ENCODE assay signal across 8 cellular contexts in genomic region chr12:131860472-131861260, GRCh38. TPM values are rescaled to one million over a fixed set of nuclear protein-coding genes. Genes with fewer than 3 reads are reported as not detected.
A peak's percentile ranks its signal among the peaks of the same experiment; 100 is the strongest.
DNase-seq lines count a peak whose midpoint lies in the region; ATAC-seq and TF ChIP-seq lines count a peak whose summit lies in the region.

No MANE protein-coding gene starts in this region.

- DNase-seq in SKM-1 treated with dmso at 0.1 percent for 144 hours (lab: John Stamatoyannopoulos, UW; ENCODE audit: unreplicated experiment) (peak; percentile 54), SKM-1 (lab: John Stamatoyannopoulos, UW; ENCODE audit: unreplicated experiment) (no peak), NCI-H69 (lab: John Stamatoyannopoulos, UW) (peak; percentile 92), choroid plexus epithelial cell (ENCODE audit: low read depth) (peak; percentile 77), KG1 (lab: John Stamatoyannopoulos, UW) (no peak), kidney glomerular epithelial cell (lab: John Stamatoyannopoulos, UW) (no peak)

- H3K27me3 ChIP-seq in liver (ENCODE audit: control insufficient read depth in 4 of 4, insufficient read depth in 4 of 4, low read length in 3 of 4) = no peaks in the 10 kb centered on the region

- peak overlapping the region; percentile 80 to 83 for H3K27ac ChIP-seq in liver (ENCODE audit: low read depth in 1 of 2, low read length in 2 of 2)

- H3K36me3 ChIP-seq in liver (ENCODE audit: control insufficient read depth in 4 of 4, insufficient read depth in 3 of 4, low read depth in 1 of 4, low read length in 3 of 4) = no peaks in the 10 kb centered on the region

- TF ChIP-seq CTCF in choroid plexus epithelial cell (conservative IDR thresholded peaks at IDR 0.05; ENCODE audit: low read depth, low read length) (no peak), liver (IDR thresholded peaks at IDR 0.05; ENCODE audit: low read depth, low read length, missing input control) (no peak)

- H3K4me3 ChIP-seq in choroid plexus epithelial cell (ENCODE audit: low read depth, low read length) = peak overlapping the region; percentile 34
- peak overlapping the region; percentile 24 to 41 (median 40) for H3K4me3 ChIP-seq in liver (ENCODE audit: low read depth in 1 of 3, low read length in 3 of 3)

- no peaks in the 10 kb centered on the region for H3K9me3 ChIP-seq in liver (ENCODE audit: control insufficient read depth in 4 of 4, low read length in 3 of 4)

- peak overlapping the region in 1 of 2 donors; percentile 45 for H3K9ac ChIP-seq in liver (ENCODE audit: low read depth in 1 of 2, low read length in 2 of 2)

- TF ChIP-seq RAD21 in liver (IDR thresholded peaks at IDR 0.05) = peak in 1 of 2 donors; percentile 62

- H3K4me1 ChIP-seq in liver (ENCODE audit: control insufficient read depth in 4 of 4, insufficient read depth in 4 of 4, low read length in 3 of 4) = peaks cover 15 to 35% (median 29%) of the 10 kb centered on the region in 4 donors

- WGBS in liver = 14% methylated on average over 22 of the region's 22 CpGs

- ATAC-seq in HG02798 (IDR thresholded peaks at IDR 0.05; ENCODE audit: poor library complexity, unreplicated experiment) = no peak

TF ChIP-seq in liver, 16 proteins besides CTCF, POLR2A, EP300 and RAD21:
- TF ChIP-seq JUND (IDR thresholded peaks at IDR 0.05) (peak; percentile 62 to 67), RXRA (IDR thresholded peaks at IDR 0.05) (peak; percentile 92), FOXA2 (IDR thresholded peaks at IDR 0.05) (peak; percentile 61), SP1 (IDR thresholded peaks at IDR 0.05) (peak; percentile 97), EGR1 (IDR thresholded peaks at IDR 0.05; ENCODE audit: low read depth in 2 of 2) (peak in 1 of 2 donors; percentile 63), NR2F2 (IDR thresholded peaks at IDR 0.05) (peak; percentile 65), GABPA (IDR thresholded peaks at IDR 0.05 in 1 of 2, conservative IDR thresholded peaks at IDR 0.05 in 1 of 2) (no peak), ATF3 (IDR thresholded peaks at IDR 0.05) (peak; percentile 99), HNF4A (conservative IDR thresholded peaks at IDR 0.05) (peak; percentile 97 to 98), YY1 (IDR thresholded peaks at IDR 0.05) (peak; percentile 73), FOXA1 (IDR thresholded peaks at IDR 0.05) (peak; percentile 68), HNF4G (IDR thresholded peaks at IDR 0.05) (peak; percentile 89), TAF1 (conservative IDR thresholded peaks at IDR 0.05) (no peak)
- TF ChIP-seq, protein P1, sequence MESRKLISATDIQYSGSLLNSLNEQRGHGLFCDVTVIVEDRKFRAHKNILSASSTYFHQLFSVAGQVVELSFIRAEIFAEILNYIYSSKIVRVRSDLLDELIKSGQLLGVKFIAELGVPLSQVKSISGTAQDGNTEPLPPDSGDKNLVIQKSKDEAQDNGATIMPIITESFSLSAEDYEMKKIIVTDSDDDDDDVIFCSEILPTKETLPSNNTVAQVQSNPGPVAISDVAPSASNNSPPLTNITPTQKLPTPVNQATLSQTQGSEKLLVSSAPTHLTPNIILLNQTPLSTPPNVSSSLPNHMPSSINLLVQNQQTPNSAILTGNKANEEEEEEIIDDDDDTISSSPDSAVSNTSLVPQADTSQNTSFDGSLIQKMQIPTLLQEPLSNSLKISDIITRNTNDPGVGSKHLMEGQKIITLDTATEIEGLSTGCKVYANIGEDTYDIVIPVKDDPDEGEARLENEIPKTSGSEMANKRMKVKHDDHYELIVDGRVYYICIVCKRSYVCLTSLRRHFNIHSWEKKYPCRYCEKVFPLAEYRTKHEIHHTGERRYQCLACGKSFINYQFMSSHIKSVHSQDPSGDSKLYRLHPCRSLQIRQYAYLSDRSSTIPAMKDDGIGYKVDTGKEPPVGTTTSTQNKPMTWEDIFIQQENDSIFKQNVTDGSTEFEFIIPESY (IDR thresholded peaks at IDR 0.05) = peak; percentile 80
- TF ChIP-seq, protein P2, sequence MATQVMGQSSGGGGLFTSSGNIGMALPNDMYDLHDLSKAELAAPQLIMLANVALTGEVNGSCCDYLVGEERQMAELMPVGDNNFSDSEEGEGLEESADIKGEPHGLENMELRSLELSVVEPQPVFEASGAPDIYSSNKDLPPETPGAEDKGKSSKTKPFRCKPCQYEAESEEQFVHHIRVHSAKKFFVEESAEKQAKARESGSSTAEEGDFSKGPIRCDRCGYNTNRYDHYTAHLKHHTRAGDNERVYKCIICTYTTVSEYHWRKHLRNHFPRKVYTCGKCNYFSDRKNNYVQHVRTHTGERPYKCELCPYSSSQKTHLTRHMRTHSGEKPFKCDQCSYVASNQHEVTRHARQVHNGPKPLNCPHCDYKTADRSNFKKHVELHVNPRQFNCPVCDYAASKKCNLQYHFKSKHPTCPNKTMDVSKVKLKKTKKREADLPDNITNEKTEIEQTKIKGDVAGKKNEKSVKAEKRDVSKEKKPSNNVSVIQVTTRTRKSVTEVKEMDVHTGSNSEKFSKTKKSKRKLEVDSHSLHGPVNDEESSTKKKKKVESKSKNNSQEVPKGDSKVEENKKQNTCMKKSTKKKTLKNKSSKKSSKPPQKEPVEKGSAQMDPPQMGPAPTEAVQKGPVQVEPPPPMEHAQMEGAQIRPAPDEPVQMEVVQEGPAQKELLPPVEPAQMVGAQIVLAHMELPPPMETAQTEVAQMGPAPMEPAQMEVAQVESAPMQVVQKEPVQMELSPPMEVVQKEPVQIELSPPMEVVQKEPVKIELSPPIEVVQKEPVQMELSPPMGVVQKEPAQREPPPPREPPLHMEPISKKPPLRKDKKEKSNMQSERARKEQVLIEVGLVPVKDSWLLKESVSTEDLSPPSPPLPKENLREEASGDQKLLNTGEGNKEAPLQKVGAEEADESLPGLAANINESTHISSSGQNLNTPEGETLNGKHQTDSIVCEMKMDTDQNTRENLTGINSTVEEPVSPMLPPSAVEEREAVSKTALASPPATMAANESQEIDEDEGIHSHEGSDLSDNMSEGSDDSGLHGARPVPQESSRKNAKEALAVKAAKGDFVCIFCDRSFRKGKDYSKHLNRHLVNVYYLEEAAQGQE (IDR thresholded peaks at IDR 0.05) = peak; percentile 77
- TF ChIP-seq, protein P3, sequence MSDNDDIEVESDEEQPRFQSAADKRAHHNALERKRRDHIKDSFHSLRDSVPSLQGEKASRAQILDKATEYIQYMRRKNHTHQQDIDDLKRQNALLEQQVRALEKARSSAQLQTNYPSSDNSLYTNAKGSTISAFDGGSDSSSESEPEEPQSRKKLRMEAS (IDR thresholded peaks at IDR 0.05) = peak; percentile 72
TF ChIP-seq in liver: peak in this region for 14.

RNA-seq across cellular contexts. Expression of gene MMP17, which starts 32.5 kb away (rescaled TPM):
- under 1 TPM; 0.17 to 0.37 TPM for total RNA-seq in liver
- under 1 TPM in 1 of 2 donors, not detected in 1; 0.24 TPM for polyA plus RNA-seq in liver

RNA-seq across cellular contexts. Expression of gene ULK1, which starts 33.8 kb away (rescaled TPM):
- total RNA-seq in liver = 10 to 100 TPM; 14.1 to 41.7 TPM
- polyA plus RNA-seq in liver = 10 to 100 TPM; 12.5 to 16.1 TPM

Comparison
In these comparisons a context has a peak if more than half of its experiments do, and no peak if none do; other contexts are left out.
1. DNase-seq: peak in SKM-1 treated with dmso at 0.1 percent for 144 hours (single experiment), NCI-H69 (single experiment) and choroid plexus epithelial cell (single experiment); none in SKM-1 (single experiment), KG1 (single experiment) and kidney glomerular epithelial cell (single experiment).